ENCODE assay signal across 1 cellular context in genomic region chr1:60281360-60281932, GRCh38.
A peak's percentile ranks its signal among the peaks of the same experiment; 100 is the strongest.
TF ChIP-seq lines count a peak whose summit lies in the region.

No MANE protein-coding gene starts in this region.

TF ChIP-seq in HepG2, 621 proteins besides CTCF, POLR2A, EP300 and RAD21 (continued from another document):
- TF ChIP-seq ARID3A (IDR thresholded peaks at IDR 0.05; ENCODE audit: low read depth, low read length) (no peak), ZNF556 (CRISPR knock-in tag; IDR thresholded peaks at IDR 0.05; ENCODE audit: borderline replicate concordance) (no peak), ZNF160 (CRISPR knock-in tag; IDR thresholded peaks at IDR 0.05) (no peak), HNF1B (CRISPR knock-in tag; IDR thresholded peaks at IDR 0.05) (peak; percentile 50; the same call in 1 of the 2 replicates), FOSL2 (CRISPR knock-in tag; IDR thresholded peaks at IDR 0.05) (peak; percentile 83), ZNF768 (CRISPR knock-in tag; IDR thresholded peaks at IDR 0.05) (no peak), MAF1 (CRISPR knock-in tag; IDR thresholded peaks at IDR 0.05; ENCODE audit: borderline replicate concordance) (no peak), ZEB1 (IDR thresholded peaks at IDR 0.05; ENCODE audit: insufficient replicate concordance, low read depth) (no peak), ZBTB38 (CRISPR knock-in tag; IDR thresholded peaks at IDR 0.05) (no peak), SSRP1 (CRISPR knock-in tag; IDR thresholded peaks at IDR 0.05) (no peak), NFKBIZ (CRISPR knock-in tag; IDR thresholded peaks at IDR 0.05) (no peak), LBX2 (CRISPR knock-in tag; IDR thresholded peaks at IDR 0.05; ENCODE audit: borderline replicate concordance) (no peak), NFKB2 (CRISPR knock-in tag; IDR thresholded peaks at IDR 0.05; ENCODE audit: borderline replicate concordance) (no peak), FOXP1 (IDR thresholded peaks at IDR 0.05) (no peak), FOXP1 (CRISPR knock-in tag; IDR thresholded peaks at IDR 0.05) (no peak), ZMAT5 (CRISPR knock-in tag; IDR thresholded peaks at IDR 0.05; ENCODE audit: borderline replicate concordance, low read depth) (no peak)
- TF ChIP-seq, protein P1, sequence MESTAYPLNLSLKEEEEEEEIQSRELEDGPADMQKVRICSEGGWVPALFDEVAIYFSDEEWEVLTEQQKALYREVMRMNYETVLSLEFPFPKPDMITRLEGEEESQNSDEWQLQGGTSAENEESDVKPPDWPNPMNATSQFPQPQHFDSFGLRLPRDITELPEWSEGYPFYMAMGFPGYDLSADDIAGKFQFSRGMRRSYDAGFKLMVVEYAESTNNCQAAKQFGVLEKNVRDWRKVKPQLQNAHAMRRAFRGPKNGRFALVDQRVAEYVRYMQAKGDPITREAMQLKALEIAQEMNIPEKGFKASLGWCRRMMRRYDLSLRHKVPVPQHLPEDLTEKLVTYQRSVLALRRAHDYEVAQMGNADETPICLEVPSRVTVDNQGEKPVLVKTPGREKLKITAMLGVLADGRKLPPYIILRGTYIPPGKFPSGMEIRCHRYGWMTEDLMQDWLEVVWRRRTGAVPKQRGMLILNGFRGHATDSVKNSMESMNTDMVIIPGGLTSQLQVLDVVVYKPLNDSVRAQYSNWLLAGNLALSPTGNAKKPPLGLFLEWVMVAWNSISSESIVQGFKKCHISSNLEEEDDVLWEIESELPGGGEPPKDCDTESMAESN (CRISPR knock-in tag; conservative IDR thresholded peaks at IDR 0.05), result no peak
- TF ChIP-seq, protein P2, sequence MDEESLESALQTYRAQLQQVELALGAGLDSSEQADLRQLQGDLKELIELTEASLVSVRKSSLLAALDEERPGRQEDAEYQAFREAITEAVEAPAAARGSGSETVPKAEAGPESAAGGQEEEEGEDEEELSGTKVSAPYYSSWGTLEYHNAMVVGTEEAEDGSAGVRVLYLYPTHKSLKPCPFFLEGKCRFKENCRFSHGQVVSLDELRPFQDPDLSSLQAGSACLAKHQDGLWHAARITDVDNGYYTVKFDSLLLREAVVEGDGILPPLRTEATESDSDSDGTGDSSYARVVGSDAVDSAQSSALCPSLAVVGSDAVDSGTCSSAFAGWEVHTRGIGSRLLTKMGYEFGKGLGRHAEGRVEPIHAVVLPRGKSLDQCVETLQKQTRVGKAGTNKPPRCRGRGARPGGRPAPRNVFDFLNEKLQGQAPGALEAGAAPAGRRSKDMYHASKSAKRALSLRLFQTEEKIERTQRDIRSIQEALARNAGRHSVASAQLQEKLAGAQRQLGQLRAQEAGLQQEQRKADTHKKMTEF (CRISPR knock-in tag; IDR thresholded peaks at IDR 0.05), result no peak
TF ChIP-seq in HepG2: peak in this region for 5.
